In genomic region chr16:27386674-27387073, GRCh38 we compare ENCODE assay signal across 2 cellular contexts.
A peak's percentile ranks its signal among the peaks of the same experiment; 100 is the strongest.
TF ChIP-seq lines count a peak whose summit lies in the region.

No MANE protein-coding gene starts in this region.

TF ChIP-seq in SK-N-SH treated with all-trans-retinoic acid at 6 μM for 48 hours, 23 proteins besides CTCF, POLR2A, EP300 and RAD21:
- TF ChIP-seq PPARA (CRISPR knock-in tag; IDR thresholded peaks at IDR 0.05; ENCODE audit: borderline replicate concordance): no peak
- no peak for TF ChIP-seq TSHZ2 (CRISPR knock-in tag; IDR thresholded peaks at IDR 0.05)
- TF ChIP-seq ZNF70 (CRISPR knock-in tag; IDR thresholded peaks at IDR 0.05): peak; percentile 81
- no peak for TF ChIP-seq SNAI2 (CRISPR knock-in tag; IDR thresholded peaks at IDR 0.05)

TF ChIP-seq in SK-N-SH, 30 proteins besides CTCF, POLR2A, EP300 and RAD21:
- TF ChIP-seq MAX (IDR thresholded peaks at IDR 0.05; ENCODE audit: low read depth) (no peak), GABPA (IDR thresholded peaks at IDR 0.05; ENCODE audit: low read depth) (no peak), ZBTB33 (IDR thresholded peaks at IDR 0.05; ENCODE audit: borderline replicate concordance, low read depth) (no peak), FOSL2 (IDR thresholded peaks at IDR 0.05; ENCODE audit: borderline replicate concordance, low read depth) (no peak), RXRA (IDR thresholded peaks at IDR 0.05; ENCODE audit: borderline replicate concordance, low read depth) (no peak), SIN3A (IDR thresholded peaks at IDR 0.05; ENCODE audit: borderline replicate concordance, low read depth, low read length) (no peak), NRF1 (IDR thresholded peaks at IDR 0.05; ENCODE audit: low read depth, low read length) (no peak), REST (IDR thresholded peaks at IDR 0.05; ENCODE audit: low read depth, low read length) (no peak), FOXM1 (IDR thresholded peaks at IDR 0.05; ENCODE audit: low read depth) (no peak), CHD2 (IDR thresholded peaks at IDR 0.05; ENCODE audit: low read length, partially characterized antibody) (no peak), YY1 (IDR thresholded peaks at IDR 0.05; ENCODE audit: low read depth) (no peak), USF2 (IDR thresholded peaks at IDR 0.05; ENCODE audit: borderline replicate concordance, low read depth, low read length) (no peak), IRF3 (IDR thresholded peaks at IDR 0.05; ENCODE audit: low read depth, low read length) (no peak), FOXJ3 (CRISPR knock-in tag; IDR thresholded peaks at IDR 0.05) (no peak), EZH2phosphoT487 (IDR thresholded peaks at IDR 0.05; ENCODE audit: borderline replicate concordance, low read depth) (no peak), MXI1 (IDR thresholded peaks at IDR 0.05; ENCODE audit: low read depth, low read length) (no peak), RCOR1 (IDR thresholded peaks at IDR 0.05; ENCODE audit: low read length) (no peak), SMC3 (IDR thresholded peaks at IDR 0.05; ENCODE audit: low read depth, low read length) (no peak)
